ENCODE assay signal across 1 cellular context in the genomic region with DNA sequence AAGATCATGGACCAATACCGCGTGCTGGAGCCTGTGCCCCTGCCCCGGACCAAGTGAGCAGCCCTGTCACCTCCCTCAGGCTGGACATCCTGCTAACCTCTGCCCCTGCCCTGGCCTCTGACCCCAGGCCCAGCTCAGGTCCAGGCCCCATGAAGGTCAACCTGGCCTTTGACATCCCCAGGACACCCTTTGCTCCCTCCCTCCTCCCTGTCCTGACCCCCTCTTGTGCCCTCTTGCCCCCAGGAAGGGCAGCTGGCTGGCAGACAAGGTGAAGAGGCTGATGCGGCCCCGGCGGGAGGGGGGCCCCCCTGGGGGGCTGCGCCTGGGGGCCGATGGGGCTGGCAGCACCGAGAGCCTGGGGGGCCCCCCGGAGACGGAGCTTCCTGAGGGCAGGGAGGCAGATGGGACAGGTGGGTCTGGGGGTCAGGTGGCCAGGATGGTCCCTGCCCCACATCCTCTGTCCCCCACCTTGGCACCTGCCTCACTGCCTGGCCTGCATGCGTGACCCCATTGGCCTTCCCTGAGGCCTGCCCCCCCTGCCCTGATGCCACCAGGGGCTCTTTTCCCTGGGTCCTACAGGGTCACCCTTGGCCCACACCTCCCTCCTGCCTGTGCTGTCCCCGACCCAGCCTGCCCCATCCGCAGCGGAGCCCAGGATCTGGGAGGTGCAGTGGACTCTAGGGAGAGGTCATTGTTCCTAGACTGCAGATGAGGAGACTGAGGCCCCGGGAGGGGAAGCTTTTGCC.
TF ChIP-seq lines count a peak whose summit lies in the region.

No MANE protein-coding gene starts in this region.

TF ChIP-seq in H1, 55 proteins besides CTCF, POLR2A, EP300 and RAD21:
- TF ChIP-seq CBX5 (IDR thresholded peaks at IDR 0.05; ENCODE audit: low read depth, low read length) (no peak), RFX5 (IDR thresholded peaks at IDR 0.05; ENCODE audit: borderline replicate concordance, low read depth, low read length) (no peak), CHD1 (IDR thresholded peaks at IDR 0.05; ENCODE audit: low read depth, low read length) (no peak), TEAD4 (IDR thresholded peaks at IDR 0.05; ENCODE audit: low read depth, low read length) (no peak), KDM5A (IDR thresholded peaks at IDR 0.05; ENCODE audit: low read length) (no peak), NRF1 (IDR thresholded peaks at IDR 0.05; ENCODE audit: low read depth, low read length) (no peak), CREB1 (IDR thresholded peaks at IDR 0.05) (no peak)
TF ChIP-seq in H1: peak in this region for 0.
